In genomic region chr9:36082928-36083327, GRCh38 we compare ENCODE assay signal across 17 cellular contexts. TPM values are rescaled to one million over a fixed set of nuclear protein-coding genes. Genes with fewer than 3 reads are reported as not detected.
DNase-seq lines count a peak whose midpoint lies in the region; ATAC-seq and TF ChIP-seq lines count a peak whose summit lies in the region.
"Had no signal": no experiment of that assay in that cellular context is flagged by ENCODE, and none has a peak within 500 bp of the region (broad histone marks: within the 10 kb centered on the region; RNA-seq: fewer than 3 reads in every experiment).

No MANE protein-coding gene starts in this region.

- no peaks in the 10 kb centered on the region for H3K27me3 Mint-ChIP-seq in Caco-2 (ENCODE audit: insufficient read depth, unreplicated experiment)
- H3K27me3 Mint-ChIP-seq in activated T-helper 17 cell treated with anti-CD3 and anti-CD28 coated beads, Interleukin-2, amount 50 U/mL, for 72 hours: no peaks in the 10 kb centered on the region
- H3K27me3 Mint-ChIP-seq: B cell had no signal

- no peak for TF ChIP-seq CTCF in Caco-2 (IDR thresholded peaks at IDR 0.05; ENCODE audit: insufficient read depth in 1 of 2, low read depth in 1 of 2, low read length in 1 of 2, severe bottlenecking in 1 of 2, unreplicated experiment in 1 of 2)
- TF ChIP-seq CTCF in hepatocyte (IDR thresholded peaks at IDR 0.05; ENCODE audit: poor library complexity): no peak
- TF ChIP-seq CTCF in mucosa of descending colon (IDR thresholded peaks at IDR 0.05): no peak

- ATAC-seq in activated T-helper 17 cell treated with anti-CD3 and anti-CD28 coated beads, Interleukin-2, amount 50 U/mL, for 72 hours (replicated peaks): no peak
- ATAC-seq in mucosa of descending colon: peak; percentile 54
- no peak for ATAC-seq in HG03354 (IDR thresholded peaks at IDR 0.05; ENCODE audit: poor library complexity, severe bottlenecking, unreplicated experiment)
- ATAC-seq: CD8-positive, alpha-beta T cell; GM23338; K562 had no signal

- no peak overlapping the region for H3K4me3 ChIP-seq in Caco-2 (ENCODE audit: low read depth, low read length)
- H3K4me3 ChIP-seq in hepatocyte: no peak overlapping the region
- H3K4me3 ChIP-seq in mucosa of descending colon: no peak overlapping the region
- H3K4me3 ChIP-seq: BLaER1 treated with 17β-estradiol and CSF1 and Interleukin-3, amounts not matched to agents 10 nM and 100 nM; GM23338; K562 had no signal

- no TSS peak for BruUV-seq in Caco-2 (replicated peaks; lab: Mats Ljungman, UMichigan)

- no peaks in the 10 kb centered on the region for H4K20me1 ChIP-seq in hepatocyte (ENCODE audit: insufficient read depth, poor library complexity, severe bottlenecking)
- H4K20me1 ChIP-seq: BLaER1 treated with 17β-estradiol and CSF1 and Interleukin-3, amounts not matched to agents 10 nM and 100 nM had no signal

- no peaks in the 10 kb centered on the region for H3K36me3 ChIP-seq in Caco-2 (ENCODE audit: control insufficient read depth, insufficient read depth, low read length)
- H3K36me3 ChIP-seq in hepatocyte (replicated peaks; ENCODE audit: insufficient read depth, low read depth): no peaks in the 10 kb centered on the region
- no peaks in the 10 kb centered on the region for H3K36me3 ChIP-seq in mucosa of descending colon (ENCODE audit: low read depth)

- H3K36me3 Mint-ChIP-seq in Caco-2 (ENCODE audit: insufficient read depth, unreplicated experiment): no peaks in the 10 kb centered on the region
- peaks cover 11% of the 10 kb centered on the region for H3K36me3 Mint-ChIP-seq in activated T-helper 17 cell treated with anti-CD3 and anti-CD28 coated beads, Interleukin-2, amount 50 U/mL, for 72 hours (ENCODE audit: low read depth)

- no peaks in the 10 kb centered on the region; the same call in 1 of the 2 replicates for H3K9me3 ChIP-seq in Caco-2
- H3K9me3 ChIP-seq in hepatocyte (ENCODE audit: low read depth): no peaks in the 10 kb centered on the region
- H3K9me3 ChIP-seq in mucosa of descending colon: no peaks in the 10 kb centered on the region

- H2AFZ ChIP-seq in hepatocyte: no peak overlapping the region
- H2AFZ ChIP-seq: GM23338 had no signal

- no peaks in the 10 kb centered on the region for H3K79me2 ChIP-seq in hepatocyte

- H3K27me3 ChIP-seq in Caco-2 (replicated peaks; ENCODE audit: control insufficient read depth, insufficient read depth, low read length) (no peaks in the 10 kb centered on the region), hepatocyte (no peaks in the 10 kb centered on the region)
- H3K27me3 ChIP-seq: BLaER1 treated with 17β-estradiol and CSF1 and Interleukin-3, amounts not matched to agents 10 nM and 100 nM had no signal

- no peak overlapping the region for H3K27ac Mint-ChIP-seq in Caco-2 (ENCODE audit: unreplicated experiment)
- H3K27ac Mint-ChIP-seq in activated T-helper 17 cell treated with anti-CD3 and anti-CD28 coated beads, Interleukin-2, amount 50 U/mL, for 72 hours: peak overlapping the region; percentile 63
- H3K27ac Mint-ChIP-seq: B cell; CD8-positive, alpha-beta T cell; GM23338 had no signal

- DNase-seq in Caco-2: no peak
- DNase-seq in hepatocyte (ENCODE audit: low spot score): peak; percentile 15
- no peak for DNase-seq in mucosa of descending colon
- no peak for DNase-seq in NCI-H524 (lab: John Stamatoyannopoulos, UW)
- no peak for DNase-seq in pons (ENCODE audit: low spot score)
- no peak for DNase-seq in Ammon's horn (ENCODE audit: low spot score)
- DNase-seq: 8988T; CD8-positive, alpha-beta T cell; DMS79; GDM1; HCEC 1CT had no signal

- H3K4me2 ChIP-seq in hepatocyte: no peak overlapping the region
- H3K4me2 ChIP-seq: BLaER1 treated with 17β-estradiol and CSF1 and Interleukin-3, amounts not matched to agents 10 nM and 100 nM; GM23338 had no signal

- peaks cover 15% of the 10 kb centered on the region for H3K4me1 ChIP-seq in Caco-2
- no peaks in the 10 kb centered on the region for H3K4me1 ChIP-seq in hepatocyte (ENCODE audit: insufficient read depth)
- H3K4me1 ChIP-seq in mucosa of descending colon (ENCODE audit: low read depth): no peaks in the 10 kb centered on the region

- H3K27ac ChIP-seq in hepatocyte: no peak overlapping the region
- H3K27ac ChIP-seq: BLaER1 treated with 17β-estradiol and CSF1 and Interleukin-3, amounts not matched to agents 10 nM and 100 nM had no signal

- H3K9me2 ChIP-seq in hepatocyte (replicated peaks; ENCODE audit: insufficient read depth): no peaks in the 10 kb centered on the region

- CTCF ChIA-PET in Caco-2 (lab: Charles Lee): no interaction called here

- 57% methylated on average over 5 of the region's 5 CpGs for WGBS in hepatocyte (ENCODE audit: low lambda C conversion rate, missing lambda C conversion rate)

- peaks cover 6% of the 10 kb centered on the region for H3K4me1 Mint-ChIP-seq in Caco-2 (ENCODE audit: low read depth, unreplicated experiment)
- no peaks in the 10 kb centered on the region for H3K4me1 Mint-ChIP-seq in activated T-helper 17 cell treated with anti-CD3 and anti-CD28 coated beads, Interleukin-2, amount 50 U/mL, for 72 hours
- H3K4me1 Mint-ChIP-seq: B cell, GM23338 had no signal

- POLR2A ChIA-PET in Caco-2 (lab: Charles Lee): no interaction called here

- intact Hi-C loops in Caco-2 (cut with micrococcal nuclease; ENCODE audit: unreplicated experiment) (no loop called here), mucosa of descending colon (cut with DNase I, micrococcal nuclease) (no loop called here)

- H3K9me3 Mint-ChIP-seq in Caco-2 (ENCODE audit: unreplicated experiment): no peaks in the 10 kb centered on the region
- H3K9me3 Mint-ChIP-seq in activated T-helper 17 cell treated with anti-CD3 and anti-CD28 coated beads, Interleukin-2, amount 50 U/mL, for 72 hours: no peaks in the 10 kb centered on the region
- H3K9me3 Mint-ChIP-seq: CD8-positive, alpha-beta T cell had no signal

- peak overlapping the region; percentile 45 for H3K4me3 Mint-ChIP-seq in Caco-2 (ENCODE audit: unreplicated experiment)
- no peak overlapping the region for H3K4me3 Mint-ChIP-seq in activated T-helper 17 cell treated with anti-CD3 and anti-CD28 coated beads, Interleukin-2, amount 50 U/mL, for 72 hours
- H3K4me3 Mint-ChIP-seq: B cell; CD8-positive, alpha-beta T cell; GM23338 had no signal

RNA-seq across cellular contexts. Expression of gene RECK, which starts 46.2 kb away (rescaled TPM):
- total RNA-seq in Caco-2 (2022) (1.1 and 1.8 TPM in 2 replicates), hepatocyte (11.2 and 15.3 TPM in 2 replicates), mucosa of descending colon (10 to 100 TPM in 1 of 3 donors, 1 to 10 TPM in 2; 2.1 to 13.0 (median 3.7) TPM)
- total RNA-seq in activated T-helper 17 cell treated with anti-CD3 and anti-CD28 coated beads, Interleukin-2, amount 50 U/mL, for 72 hours: 1 to 10 TPM; 4.2 to 5.4 TPM
- polyA plus RNA-seq in hepatocyte: 13.5 and 13.7 TPM in 2 replicates

RNA-seq across cellular contexts. Expression of gene GLIPR2, which starts 53.6 kb away (rescaled TPM):
- total RNA-seq in Caco-2 (2022): 1.6 and 1.9 TPM in 2 replicates
- 10 to 100 TPM; 10.2 to 10.7 TPM for total RNA-seq in activated T-helper 17 cell treated with anti-CD3 and anti-CD28 coated beads, Interleukin-2, amount 50 U/mL, for 72 hours
- total RNA-seq in hepatocyte: 9.8 and 14.1 TPM in 2 replicates
- 12.6 and 20.1 TPM in 2 replicates for polyA plus RNA-seq in hepatocyte
- 10 to 100 TPM; 28.1 to 58.4 (median 37.5) TPM for total RNA-seq in mucosa of descending colon
